ENCODE assay signal across 1 cellular context in the genomic region with DNA sequence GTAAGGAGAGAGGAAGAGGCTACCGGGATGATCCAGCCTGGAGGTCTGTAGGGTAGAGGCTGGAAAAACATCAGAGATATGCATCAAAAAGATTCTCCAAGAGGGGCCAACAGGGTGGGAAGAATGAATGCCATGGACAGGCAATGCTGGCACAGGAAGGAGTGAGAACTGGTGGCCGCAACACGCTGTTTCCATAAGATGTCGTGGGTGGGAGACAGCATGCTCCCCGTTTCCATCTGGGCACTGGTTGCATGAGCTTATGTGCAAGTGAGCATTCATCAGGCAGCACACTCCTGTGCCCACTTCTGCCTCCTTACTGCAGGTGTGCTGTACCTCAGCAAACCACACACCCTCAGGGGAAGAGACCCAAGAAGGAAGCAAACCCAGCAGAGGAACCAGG.
TF ChIP-seq lines count a peak whose summit lies in the region.

No MANE protein-coding gene starts in this region.

TF ChIP-seq in H1, 55 proteins besides CTCF, POLR2A, EP300 and RAD21:
- no peak for TF ChIP-seq BRCA1 (IDR thresholded peaks at IDR 0.05; ENCODE audit: low read depth, low read length)
- TF ChIP-seq SAP30 (IDR thresholded peaks at IDR 0.05; ENCODE audit: insufficient read depth, insufficient replicate concordance, low read length): no peak
- no peak for TF ChIP-seq SIN3A (conservative IDR thresholded peaks at IDR 0.05 in 1 of 2, IDR thresholded peaks at IDR 0.05 in 1 of 2; ENCODE audit: low read depth in 1 of 2, low read length in 2 of 2)
- no peak for TF ChIP-seq HDAC2 (IDR thresholded peaks at IDR 0.05; ENCODE audit: borderline replicate concordance in 1 of 2, low read depth in 2 of 2, low read length in 2 of 2)
- no peak for TF ChIP-seq ATF2 (IDR thresholded peaks at IDR 0.05; ENCODE audit: low read length)
- TF ChIP-seq NANOG (IDR thresholded peaks at IDR 0.05; ENCODE audit: insufficient read depth, low read depth, low read length, poor library complexity, severe bottlenecking): no peak
